In genomic region chr4:97500423-97500822, GRCh38 we compare ENCODE assay signal across 13 cellular contexts.
DNase-seq lines count a peak whose midpoint lies in the region; ATAC-seq lines count a peak whose summit lies in the region.
"Had no signal": no experiment of that assay in that cellular context is flagged by ENCODE, and none has a peak within 500 bp of the region (broad histone marks: within the 10 kb centered on the region; RNA-seq: fewer than 3 reads in every experiment).

No MANE protein-coding gene starts in this region.

- H3K9me3 Mint-ChIP-seq in naive thymus-derived CD8-positive, alpha-beta T cell: peaks cover 0 to 5% (median 0%) of the 10 kb centered on the region in 9 donors
- H3K9me3 Mint-ChIP-seq: activated naive CD4-positive, alpha-beta T cell treated with anti-CD3 and anti-CD28 coated beads, Interleukin-2, amount 50 U/mL, for 24 hours; H9 had no signal

- H3K27ac Mint-ChIP-seq in naive thymus-derived CD8-positive, alpha-beta T cell: no peak overlapping the region
- H3K27ac Mint-ChIP-seq: activated naive CD4-positive, alpha-beta T cell treated with anti-CD3 and anti-CD28 coated beads, Interleukin-2, amount 50 U/mL, for 24 hours; H9 had no signal

- DNase-seq in NCI-H2227 treated with DMSO at 0.1 percent for 48 hours (lab: John Stamatoyannopoulos, UW) (no peak), hippocampal formation (lab: John Stamatoyannopoulos, UW) (no peak)
- no peak for DNase-seq in naive thymus-derived CD8-positive, alpha-beta T cell
- no peak for DNase-seq in NK-92 treated with Interleukin-12 subunit alpha and Interleukin-12 subunit beta, amount 100 ng/mL, for 24 hours (lab: John Stamatoyannopoulos, UW)
- DNase-seq: activated CD4-positive, alpha-beta T cell treated with anti-CD3 and anti-CD28 coated beads, Interleukin-2, amount 50 U/mL, for 48 hours; H9; NCI-H510A treated with DMSO at 0.1 percent for 48 hours; stimulated activated CD4-positive, alpha-beta T cell treated with anti-CD3 and anti-CD28 coated beads, Interleukin-12 subunit alpha, Interleukin-12 subunit beta, amount 100 ng/mL, for 4 hours had no signal

- ATAC-seq in GM18498 (IDR thresholded peaks at IDR 0.05; ENCODE audit: unreplicated experiment) (peak; percentile 98), GM19452 (IDR thresholded peaks at IDR 0.05; ENCODE audit: unreplicated experiment) (peak; percentile 95), HG02840 (IDR thresholded peaks at IDR 0.05; ENCODE audit: low FRiP score, unreplicated experiment) (peak; percentile 84), HG03460 (IDR thresholded peaks at IDR 0.05; ENCODE audit: unreplicated experiment) (peak; percentile 99)
- no peak for ATAC-seq in naive thymus-derived CD8-positive, alpha-beta T cell

- no peaks in the 10 kb centered on the region for H3K27me3 Mint-ChIP-seq in naive thymus-derived CD8-positive, alpha-beta T cell
- H3K27me3 Mint-ChIP-seq: activated naive CD4-positive, alpha-beta T cell treated with anti-CD3 and anti-CD28 coated beads, Interleukin-2, amount 50 U/mL, for 24 hours had no signal

- POLR2A ChIA-PET in naive thymus-derived CD8-positive, alpha-beta T cell (lab: Charles Lee): no interaction called here

- H3K36me3 Mint-ChIP-seq in naive thymus-derived CD8-positive, alpha-beta T cell: no peaks in the 10 kb centered on the region
- H3K36me3 Mint-ChIP-seq: activated naive CD4-positive, alpha-beta T cell treated with anti-CD3 and anti-CD28 coated beads, Interleukin-2, amount 50 U/mL, for 24 hours had no signal

- H3K4me3 Mint-ChIP-seq in naive thymus-derived CD8-positive, alpha-beta T cell: no peak overlapping the region
- H3K4me3 Mint-ChIP-seq: activated naive CD4-positive, alpha-beta T cell treated with anti-CD3 and anti-CD28 coated beads, Interleukin-2, amount 50 U/mL, for 24 hours; H9 had no signal

- H3K4me1 Mint-ChIP-seq in naive thymus-derived CD8-positive, alpha-beta T cell: no peaks in the 10 kb centered on the region
- H3K4me1 Mint-ChIP-seq: activated naive CD4-positive, alpha-beta T cell treated with anti-CD3 and anti-CD28 coated beads, Interleukin-2, amount 50 U/mL, for 24 hours had no signal

Comparison
In these comparisons a context has a peak if more than half of its experiments do, and no peak if none do; other contexts are left out.
1. ATAC-seq: peak in GM18498 (single experiment), GM19452 (single experiment), HG02840 (single experiment) and HG03460 (single experiment); none in naive thymus-derived CD8-positive, alpha-beta T cell (0 of 2).